1 cellular context compared by ENCODE assay signal in the genomic region with DNA sequence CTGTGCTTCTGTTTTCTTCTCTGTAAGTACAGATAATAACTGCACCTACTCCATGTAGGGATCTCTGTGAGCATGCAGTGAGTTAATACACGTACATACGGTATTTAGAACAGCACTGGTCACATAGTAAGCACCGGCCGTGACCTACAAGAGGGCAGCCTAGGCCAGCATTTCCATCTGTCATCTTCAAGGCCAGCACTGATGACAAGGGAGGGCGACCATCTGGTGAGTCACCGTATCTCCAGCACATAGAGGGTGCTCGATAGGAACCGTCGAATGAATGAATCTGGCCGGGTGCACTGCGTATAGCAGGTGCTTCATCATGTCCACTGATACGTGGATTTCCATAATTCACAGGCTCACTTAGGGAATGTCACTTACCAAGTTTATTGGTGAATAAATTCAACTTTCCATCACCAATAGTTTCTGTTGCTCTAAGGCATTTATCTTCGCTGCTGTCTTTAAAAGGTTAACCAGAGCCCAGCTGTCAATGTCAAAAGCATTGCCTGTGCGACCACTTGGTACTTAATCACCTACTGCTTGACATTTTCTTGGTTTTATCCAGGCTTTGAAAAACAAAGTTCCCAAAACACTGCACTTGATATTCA.
TF ChIP-seq lines count a peak whose summit lies in the region.

No MANE protein-coding gene starts in this region.

TF ChIP-seq in K562, 482 proteins besides CTCF, POLR2A, EP300 and RAD21 (continued from another document and continues in another):
- TF ChIP-seq CLOCK (CRISPR knock-in tag; IDR thresholded peaks at IDR 0.05; ENCODE audit: borderline replicate concordance): no peak
- TF ChIP-seq ZNF764 (CRISPR knock-in tag; IDR thresholded peaks at IDR 0.05; ENCODE audit: low read depth): no peak
- no peak for TF ChIP-seq DIDO1 (tag; IDR thresholded peaks at IDR 0.05; ENCODE audit: low read depth)
- peak; percentile 59 for TF ChIP-seq ZEB2 (IDR thresholded peaks at IDR 0.05)
- TF ChIP-seq CBFA2T3 (IDR thresholded peaks at IDR 0.05): peak; percentile 92
- no peak for TF ChIP-seq HDAC3 (IDR thresholded peaks at IDR 0.05; ENCODE audit: borderline replicate concordance, partially characterized antibody)
- no peak for TF ChIP-seq POLR2G (IDR thresholded peaks at IDR 0.05; ENCODE audit: low read depth, low read length)
- no peak for TF ChIP-seq GATA2 (CRISPR knock-in tag; IDR thresholded peaks at IDR 0.05)
- TF ChIP-seq ARNT (IDR thresholded peaks at IDR 0.05): peak in 1 of 2 experiments; percentile 65; a peak in 1 of 4 replicates
- no peak for TF ChIP-seq TAF1 (IDR thresholded peaks at IDR 0.05; ENCODE audit: control insufficient read depth, extremely low read depth, insufficient read depth, low read length, severe bottlenecking)
- TF ChIP-seq ESRRA (IDR thresholded peaks at IDR 0.05; ENCODE audit: borderline replicate concordance, low read depth): peak; percentile 80
- TF ChIP-seq CBFA2T2 (conservative IDR thresholded peaks at IDR 0.05): peak; percentile 83
- no peak for TF ChIP-seq SAFB2 (IDR thresholded peaks at IDR 0.05; ENCODE audit: borderline replicate concordance, low read depth, low read length, severe bottlenecking)
- TF ChIP-seq THRA (IDR thresholded peaks at IDR 0.05): peak; percentile 22; the same call in 1 of the 2 replicates
- TF ChIP-seq ZNF347 (CRISPR knock-in tag; IDR thresholded peaks at IDR 0.05; ENCODE audit: low read depth): no peak
- peak; percentile 64 for TF ChIP-seq SMARCA4 (IDR thresholded peaks at IDR 0.05)
- no peak for TF ChIP-seq SRSF3 (IDR thresholded peaks at IDR 0.05; ENCODE audit: insufficient read depth, low read length)
- peak; percentile 79 for TF ChIP-seq ZNF24 (IDR thresholded peaks at IDR 0.05)
- peak in 1 of 3 experiments; percentile 53 for TF ChIP-seq YY1 (IDR thresholded peaks at IDR 0.05; ENCODE audit: borderline replicate concordance in 1 of 3, control insufficient read depth in 1 of 3, extremely low read depth in 1 of 3, insufficient read depth in 3 of 3, insufficient read length in 1 of 3, insufficient replicate concordance in 2 of 3, low read depth in 1 of 3, low read length in 2 of 3)
- TF ChIP-seq ZNF146 (CRISPR knock-in tag; IDR thresholded peaks at IDR 0.05; ENCODE audit: unreplicated experiment): no peak
- peak; percentile 67 for TF ChIP-seq TEAD4 (IDR thresholded peaks at IDR 0.05; ENCODE audit: low read length)
- no peak for TF ChIP-seq TEAD4 (CRISPR knock-in tag; IDR thresholded peaks at IDR 0.05; ENCODE audit: borderline replicate concordance)
- TF ChIP-seq FOSL1 (tag; conservative IDR thresholded peaks at IDR 0.05): peak; percentile 93
- no peak for TF ChIP-seq RBM22 (IDR thresholded peaks at IDR 0.05; ENCODE audit: low read depth, low read length, poor library complexity, severe bottlenecking)
- no peak for TF ChIP-seq PHTF2 (CRISPR knock-in tag; IDR thresholded peaks at IDR 0.05)
- TF ChIP-seq MAX (CRISPR knock-in tag; IDR thresholded peaks at IDR 0.05): 0 out of 2 replicates have a peak, but pooled peaks have one; percentile 19
- TF ChIP-seq RBFOX2 (IDR thresholded peaks at IDR 0.05; ENCODE audit: low read depth, low read length): no peak
- TF ChIP-seq, protein P1, sequence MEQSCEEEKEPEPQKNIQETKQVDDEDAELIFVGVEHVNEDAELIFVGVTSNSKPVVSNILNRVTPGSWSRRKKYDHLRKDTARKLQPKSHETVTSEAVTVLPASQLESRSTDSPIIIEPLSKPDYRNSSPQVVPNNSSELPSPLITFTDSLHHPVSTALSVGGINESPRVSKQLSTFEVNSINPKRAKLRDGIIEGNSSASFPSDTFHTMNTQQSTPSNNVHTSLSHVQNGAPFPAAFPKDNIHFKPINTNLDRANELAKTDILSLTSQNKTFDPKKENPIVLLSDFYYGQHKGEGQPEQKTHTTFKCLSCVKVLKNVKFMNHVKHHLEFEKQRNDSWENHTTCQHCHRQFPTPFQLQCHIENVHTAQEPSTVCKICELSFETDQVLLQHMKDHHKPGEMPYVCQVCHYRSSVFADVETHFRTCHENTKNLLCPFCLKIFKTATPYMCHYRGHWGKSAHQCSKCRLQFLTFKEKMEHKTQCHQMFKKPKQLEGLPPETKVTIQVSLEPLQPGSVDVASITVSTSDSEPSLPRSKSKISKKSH (CRISPR knock-in tag; IDR thresholded peaks at IDR 0.05): no peak
- TF ChIP-seq, protein P2, sequence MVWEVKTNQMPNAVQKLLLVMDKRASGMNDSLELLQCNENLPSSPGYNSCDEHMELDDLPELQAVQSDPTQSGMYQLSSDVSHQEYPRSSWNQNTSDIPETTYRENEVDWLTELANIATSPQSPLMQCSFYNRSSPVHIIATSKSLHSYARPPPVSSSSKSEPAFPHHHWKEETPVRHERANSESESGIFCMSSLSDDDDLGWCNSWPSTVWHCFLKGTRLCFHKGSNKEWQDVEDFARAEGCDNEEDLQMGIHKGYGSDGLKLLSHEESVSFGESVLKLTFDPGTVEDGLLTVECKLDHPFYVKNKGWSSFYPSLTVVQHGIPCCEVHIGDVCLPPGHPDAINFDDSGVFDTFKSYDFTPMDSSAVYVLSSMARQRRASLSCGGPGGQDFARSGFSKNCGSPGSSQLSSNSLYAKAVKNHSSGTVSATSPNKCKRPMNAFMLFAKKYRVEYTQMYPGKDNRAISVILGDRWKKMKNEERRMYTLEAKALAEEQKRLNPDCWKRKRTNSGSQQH (CRISPR knock-in tag; IDR thresholded peaks at IDR 0.05): peak; percentile 64; the same call in 1 of the 2 replicates
- TF ChIP-seq, protein P3, sequence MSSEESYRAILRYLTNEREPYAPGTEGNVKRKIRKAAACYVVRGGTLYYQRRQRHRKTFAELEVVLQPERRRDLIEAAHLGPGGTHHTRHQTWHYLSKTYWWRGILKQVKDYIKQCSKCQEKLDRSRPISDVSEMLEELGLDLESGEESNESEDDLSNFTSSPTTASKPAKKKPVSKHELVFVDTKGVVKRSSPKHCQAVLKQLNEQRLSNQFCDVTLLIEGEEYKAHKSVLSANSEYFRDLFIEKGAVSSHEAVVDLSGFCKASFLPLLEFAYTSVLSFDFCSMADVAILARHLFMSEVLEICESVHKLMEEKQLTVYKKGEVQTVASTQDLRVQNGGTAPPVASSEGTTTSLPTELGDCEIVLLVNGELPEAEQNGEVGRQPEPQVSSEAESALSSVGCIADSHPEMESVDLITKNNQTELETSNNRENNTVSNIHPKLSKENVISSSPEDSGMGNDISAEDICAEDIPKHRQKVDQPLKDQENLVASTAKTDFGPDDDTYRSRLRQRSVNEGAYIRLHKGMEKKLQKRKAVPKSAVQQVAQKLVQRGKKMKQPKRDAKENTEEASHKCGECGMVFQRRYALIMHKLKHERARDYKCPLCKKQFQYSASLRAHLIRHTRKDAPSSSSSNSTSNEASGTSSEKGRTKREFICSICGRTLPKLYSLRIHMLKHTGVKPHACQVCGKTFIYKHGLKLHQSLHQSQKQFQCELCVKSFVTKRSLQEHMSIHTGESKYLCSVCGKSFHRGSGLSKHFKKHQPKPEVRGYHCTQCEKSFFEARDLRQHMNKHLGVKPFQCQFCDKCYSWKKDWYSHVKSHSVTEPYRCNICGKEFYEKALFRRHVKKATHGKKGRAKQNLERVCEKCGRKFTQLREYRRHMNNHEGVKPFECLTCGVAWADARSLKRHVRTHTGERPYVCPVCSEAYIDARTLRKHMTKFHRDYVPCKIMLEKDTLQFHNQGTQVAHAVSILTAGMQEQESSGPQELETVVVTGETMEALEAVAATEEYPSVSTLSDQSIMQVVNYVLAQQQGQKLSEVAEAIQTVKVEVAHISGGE (CRISPR knock-in tag; IDR thresholded peaks at IDR 0.05): no peak
- peak; percentile 99 for TF ChIP-seq KDM1A (IDR thresholded peaks at IDR 0.05)
- peak; percentile 50; the same call in 1 of the 2 replicates for TF ChIP-seq SP1 (CRISPR knock-in tag; IDR thresholded peaks at IDR 0.05)
- TF ChIP-seq MITF (IDR thresholded peaks at IDR 0.05): no peak
- no peak for TF ChIP-seq BDP1 (IDR thresholded peaks at IDR 0.05; ENCODE audit: insufficient read depth, insufficient read length)
- peak in 1 of 2 experiments; percentile 97; a peak in 2 of 4 replicates for TF ChIP-seq HDAC1 (IDR thresholded peaks at IDR 0.05)
- TF ChIP-seq C11orf30 (IDR thresholded peaks at IDR 0.05; ENCODE audit: low read depth): peak; percentile 58
- peak; percentile 82 for TF ChIP-seq DPF2 (IDR thresholded peaks at IDR 0.05)
- 0 out of 2 replicates have a peak, but pooled peaks have one; percentile 26 for TF ChIP-seq RB1 (IDR thresholded peaks at IDR 0.05; ENCODE audit: low read depth)
- peak; percentile 63 for TF ChIP-seq BCOR (IDR thresholded peaks at IDR 0.05)
